Comparison of ENCODE assay signal across 1 cellular context in genomic region chr3:165960825-165961224, GRCh38.
DNase-seq lines count a peak whose midpoint lies in the region; ATAC-seq, FAIRE-seq and TF ChIP-seq lines count a peak whose summit lies in the region.
"Not testable (repeated sequence)": the region's sequence is repeated elsewhere in the genome, so short reads cannot be mapped to it uniquely, and the experiment has no call there.

No MANE protein-coding gene starts in this region.

- not testable (repeated sequence) for H3K9me3 ChIP-seq in K562 (replicated peaks; ENCODE audit: control insufficient read depth, insufficient read depth, low read depth, low read length)

- not testable (repeated sequence) for TF ChIP-seq POLR2A in K562 (conservative IDR thresholded peaks at IDR 0.05)

- H2AFZ ChIP-seq in K562 (ENCODE audit: low read depth, low read length), result not testable (repeated sequence)

- not testable (repeated sequence) for H4K20me1 ChIP-seq in K562 (replicated peaks; ENCODE audit: control insufficient read depth, insufficient read depth, low read length)

- CTCF ChIA-PET in K562 (lab: Yijun Ruan, JAX; ENCODE audit: low intra/inter-chr PET ratio), result not testable (repeated sequence)

- H3K27ac ChIP-seq in K562 (ENCODE audit: extremely low read depth, low read depth, low read length), result not testable (repeated sequence)

- POLR2A ChIA-PET in K562 (lab: Yijun Ruan, JAX), result not testable (repeated sequence)

- ATAC-seq in K562, result not testable (repeated sequence)

- H3K4me1 ChIP-seq in K562 (replicated peaks in 1 of 2; ENCODE audit: control insufficient read depth in 2 of 2, insufficient read depth in 2 of 2, low read length in 2 of 2), result not testable (repeated sequence)

- TF ChIP-seq EP300 in K562 (IDR thresholded peaks at IDR 0.05; ENCODE audit: low read length), result not testable (repeated sequence)

- not testable (repeated sequence) for FAIRE-seq in K562 (lab: Jason Lieb, UNC)

- H3K4me3 ChIP-seq in K562, result not testable (repeated sequence)

- H3K4me2 ChIP-seq in K562 (ENCODE audit: insufficient read depth, low read length), result not testable (repeated sequence)

- not testable (repeated sequence) for DNase-seq in K562 (ENCODE audit: extremely low read depth in 1 of 4, low spot score in 3 of 4)

- intact Hi-C loops in K562 (cut with micrococcal nuclease), result not testable (repeated sequence)

- not testable (repeated sequence) for BruUV-seq in K562 (replicated peaks; lab: Mats Ljungman, UMichigan)

- not testable (repeated sequence) for TF ChIP-seq RAD21 in K562 (CRISPR knock-in tag; conservative IDR thresholded peaks at IDR 0.05 in 1 of 2, IDR thresholded peaks at IDR 0.05 in 1 of 2)

- H3K27me3 ChIP-seq in K562 (ENCODE audit: control insufficient read depth in 2 of 2, insufficient read depth in 2 of 2, low read length in 2 of 2), result not testable (repeated sequence)

- WGBS in K562 (ENCODE audit: insufficient coverage, low coverage, missing lambda C conversion rate), result 56% methylated on average over 3 of the region's 3 CpGs

- in situ Hi-C loops in K562 (cut with MboI), result not testable (repeated sequence)

- not testable (repeated sequence) for H3K79me2 ChIP-seq in K562 (ENCODE audit: control insufficient read depth, insufficient read depth, low read length)

- not testable (repeated sequence) for H3K9me1 ChIP-seq in K562 (ENCODE audit: control insufficient read depth, insufficient read depth, low read length)

- not testable (repeated sequence) for TF ChIP-seq CTCF in K562 (IDR thresholded peaks at IDR 0.05 in 2 of 3, conservative IDR thresholded peaks at IDR 0.05 in 1 of 3; ENCODE audit: insufficient read depth in 2 of 3, low read depth in 1 of 3, low read length in 3 of 3)

- not testable (repeated sequence) for H3K9ac ChIP-seq in K562 (ENCODE audit: insufficient read depth in 1 of 2, low read depth in 2 of 2, low read length in 2 of 2)

- not testable (repeated sequence) for H3K36me3 ChIP-seq in K562 (ENCODE audit: control insufficient read depth, insufficient read depth, low read length)

TF ChIP-seq in K562, 482 proteins besides CTCF, POLR2A, EP300 and RAD21:
- peak; percentile 73; the same call in 1 of the 2 replicates for TF ChIP-seq ZNF354B (CRISPR knock-in tag; IDR thresholded peaks at IDR 0.05)
- TF ChIP-seq ZNF507 (tag; conservative IDR thresholded peaks at IDR 0.05), result peak; percentile 96
TF ChIP-seq in K562: peak in this region for 2; not testable (repeated sequence) for 480.
